In the genomic region with DNA sequence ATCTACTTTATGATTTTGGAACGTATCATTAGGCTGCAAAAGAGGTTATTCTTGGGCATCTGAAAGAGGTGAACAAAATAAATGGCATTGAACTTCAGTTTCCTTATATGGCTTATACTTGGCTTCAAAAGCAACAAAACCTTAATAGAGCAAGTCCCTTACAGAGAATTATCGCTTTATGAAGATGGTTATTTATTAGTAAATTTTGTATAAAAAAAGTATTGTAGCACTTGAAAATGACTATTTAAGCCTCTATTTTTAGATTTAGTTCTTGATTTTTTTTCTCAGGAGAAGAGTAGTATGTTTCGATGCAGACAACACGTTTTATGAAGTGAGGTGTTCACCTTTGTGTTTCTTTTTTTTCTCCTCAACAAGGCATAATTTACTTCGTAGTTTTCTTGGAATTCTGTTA, we compare ENCODE assay signal across 1 cellular context.
TF ChIP-seq lines count a peak whose summit lies in the region.

No MANE protein-coding gene starts in this region.

TF ChIP-seq in K562, 482 proteins besides CTCF, POLR2A, EP300 and RAD21 (continued from another document):
- TF ChIP-seq, protein P1, sequence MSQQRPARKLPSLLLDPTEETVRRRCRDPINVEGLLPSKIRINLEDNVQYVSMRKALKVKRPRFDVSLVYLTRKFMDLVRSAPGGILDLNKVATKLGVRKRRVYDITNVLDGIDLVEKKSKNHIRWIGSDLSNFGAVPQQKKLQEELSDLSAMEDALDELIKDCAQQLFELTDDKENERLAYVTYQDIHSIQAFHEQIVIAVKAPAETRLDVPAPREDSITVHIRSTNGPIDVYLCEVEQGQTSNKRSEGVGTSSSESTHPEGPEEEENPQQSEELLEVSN (IDR thresholded peaks at IDR 0.05; ENCODE audit: borderline replicate concordance in 1 of 2, extremely low read depth in 1 of 2, insufficient read depth in 1 of 2, insufficient read length in 1 of 2, low read depth in 1 of 2, low read length in 1 of 2, poor library complexity in 1 of 2, severe bottlenecking in 1 of 2) = no peak
- no peak for TF ChIP-seq MCM7 (IDR thresholded peaks at IDR 0.05)
- TF ChIP-seq, protein P2, sequence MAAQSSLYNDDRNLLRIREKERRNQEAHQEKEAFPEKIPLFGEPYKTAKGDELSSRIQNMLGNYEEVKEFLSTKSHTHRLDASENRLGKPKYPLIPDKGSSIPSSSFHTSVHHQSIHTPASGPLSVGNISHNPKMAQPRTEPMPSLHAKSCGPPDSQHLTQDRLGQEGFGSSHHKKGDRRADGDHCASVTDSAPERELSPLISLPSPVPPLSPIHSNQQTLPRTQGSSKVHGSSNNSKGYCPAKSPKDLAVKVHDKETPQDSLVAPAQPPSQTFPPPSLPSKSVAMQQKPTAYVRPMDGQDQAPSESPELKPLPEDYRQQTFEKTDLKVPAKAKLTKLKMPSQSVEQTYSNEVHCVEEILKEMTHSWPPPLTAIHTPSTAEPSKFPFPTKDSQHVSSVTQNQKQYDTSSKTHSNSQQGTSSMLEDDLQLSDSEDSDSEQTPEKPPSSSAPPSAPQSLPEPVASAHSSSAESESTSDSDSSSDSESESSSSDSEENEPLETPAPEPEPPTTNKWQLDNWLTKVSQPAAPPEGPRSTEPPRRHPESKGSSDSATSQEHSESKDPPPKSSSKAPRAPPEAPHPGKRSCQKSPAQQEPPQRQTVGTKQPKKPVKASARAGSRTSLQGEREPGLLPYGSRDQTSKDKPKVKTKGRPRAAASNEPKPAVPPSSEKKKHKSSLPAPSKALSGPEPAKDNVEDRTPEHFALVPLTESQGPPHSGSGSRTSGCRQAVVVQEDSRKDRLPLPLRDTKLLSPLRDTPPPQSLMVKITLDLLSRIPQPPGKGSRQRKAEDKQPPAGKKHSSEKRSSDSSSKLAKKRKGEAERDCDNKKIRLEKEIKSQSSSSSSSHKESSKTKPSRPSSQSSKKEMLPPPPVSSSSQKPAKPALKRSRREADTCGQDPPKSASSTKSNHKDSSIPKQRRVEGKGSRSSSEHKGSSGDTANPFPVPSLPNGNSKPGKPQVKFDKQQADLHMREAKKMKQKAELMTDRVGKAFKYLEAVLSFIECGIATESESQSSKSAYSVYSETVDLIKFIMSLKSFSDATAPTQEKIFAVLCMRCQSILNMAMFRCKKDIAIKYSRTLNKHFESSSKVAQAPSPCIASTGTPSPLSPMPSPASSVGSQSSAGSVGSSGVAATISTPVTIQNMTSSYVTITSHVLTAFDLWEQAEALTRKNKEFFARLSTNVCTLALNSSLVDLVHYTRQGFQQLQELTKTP (IDR thresholded peaks at IDR 0.05; ENCODE audit: low read depth in 1 of 2, partially characterized antibody in 2 of 2) = peak in 1 of 2 experiments; percentile 8
- TF ChIP-seq CBFA2T3 (IDR thresholded peaks at IDR 0.05) = no peak
- no peak for TF ChIP-seq ZNF764 (CRISPR knock-in tag; IDR thresholded peaks at IDR 0.05; ENCODE audit: low read depth)
- no peak for TF ChIP-seq ZFPM2 (CRISPR knock-in tag; IDR thresholded peaks at IDR 0.05)
- TF ChIP-seq ZNF586 (CRISPR knock-in tag; conservative IDR thresholded peaks at IDR 0.05) = no peak
- no peak for TF ChIP-seq RFX5 (IDR thresholded peaks at IDR 0.05; ENCODE audit: low read depth, low read length)
- no peak for TF ChIP-seq TARDBP (IDR thresholded peaks at IDR 0.05)
- peak; percentile 35; the same call in 1 of the 2 replicates for TF ChIP-seq BACH1 (tag; IDR thresholded peaks at IDR 0.05)
- TF ChIP-seq MEF2D (tag; conservative IDR thresholded peaks at IDR 0.05; ENCODE audit: low read depth) = no peak
- no peak for TF ChIP-seq RAD51 (IDR thresholded peaks at IDR 0.05; ENCODE audit: borderline replicate concordance, low read depth)
- TF ChIP-seq, protein P3, sequence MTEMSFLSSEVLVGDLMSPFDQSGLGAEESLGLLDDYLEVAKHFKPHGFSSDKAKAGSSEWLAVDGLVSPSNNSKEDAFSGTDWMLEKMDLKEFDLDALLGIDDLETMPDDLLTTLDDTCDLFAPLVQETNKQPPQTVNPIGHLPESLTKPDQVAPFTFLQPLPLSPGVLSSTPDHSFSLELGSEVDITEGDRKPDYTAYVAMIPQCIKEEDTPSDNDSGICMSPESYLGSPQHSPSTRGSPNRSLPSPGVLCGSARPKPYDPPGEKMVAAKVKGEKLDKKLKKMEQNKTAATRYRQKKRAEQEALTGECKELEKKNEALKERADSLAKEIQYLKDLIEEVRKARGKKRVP (CRISPR knock-in tag; IDR thresholded peaks at IDR 0.05) = no peak
- TF ChIP-seq, protein P4, sequence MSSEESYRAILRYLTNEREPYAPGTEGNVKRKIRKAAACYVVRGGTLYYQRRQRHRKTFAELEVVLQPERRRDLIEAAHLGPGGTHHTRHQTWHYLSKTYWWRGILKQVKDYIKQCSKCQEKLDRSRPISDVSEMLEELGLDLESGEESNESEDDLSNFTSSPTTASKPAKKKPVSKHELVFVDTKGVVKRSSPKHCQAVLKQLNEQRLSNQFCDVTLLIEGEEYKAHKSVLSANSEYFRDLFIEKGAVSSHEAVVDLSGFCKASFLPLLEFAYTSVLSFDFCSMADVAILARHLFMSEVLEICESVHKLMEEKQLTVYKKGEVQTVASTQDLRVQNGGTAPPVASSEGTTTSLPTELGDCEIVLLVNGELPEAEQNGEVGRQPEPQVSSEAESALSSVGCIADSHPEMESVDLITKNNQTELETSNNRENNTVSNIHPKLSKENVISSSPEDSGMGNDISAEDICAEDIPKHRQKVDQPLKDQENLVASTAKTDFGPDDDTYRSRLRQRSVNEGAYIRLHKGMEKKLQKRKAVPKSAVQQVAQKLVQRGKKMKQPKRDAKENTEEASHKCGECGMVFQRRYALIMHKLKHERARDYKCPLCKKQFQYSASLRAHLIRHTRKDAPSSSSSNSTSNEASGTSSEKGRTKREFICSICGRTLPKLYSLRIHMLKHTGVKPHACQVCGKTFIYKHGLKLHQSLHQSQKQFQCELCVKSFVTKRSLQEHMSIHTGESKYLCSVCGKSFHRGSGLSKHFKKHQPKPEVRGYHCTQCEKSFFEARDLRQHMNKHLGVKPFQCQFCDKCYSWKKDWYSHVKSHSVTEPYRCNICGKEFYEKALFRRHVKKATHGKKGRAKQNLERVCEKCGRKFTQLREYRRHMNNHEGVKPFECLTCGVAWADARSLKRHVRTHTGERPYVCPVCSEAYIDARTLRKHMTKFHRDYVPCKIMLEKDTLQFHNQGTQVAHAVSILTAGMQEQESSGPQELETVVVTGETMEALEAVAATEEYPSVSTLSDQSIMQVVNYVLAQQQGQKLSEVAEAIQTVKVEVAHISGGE (CRISPR knock-in tag; IDR thresholded peaks at IDR 0.05) = no peak
- peak in 1 of 2 experiments; percentile 91; a peak in 2 of 4 replicates for TF ChIP-seq SRF (CRISPR knock-in tag; IDR thresholded peaks at IDR 0.05)
- no peak for TF ChIP-seq PHTF2 (CRISPR knock-in tag; IDR thresholded peaks at IDR 0.05)
- no peak for TF ChIP-seq JUN (IDR thresholded peaks at IDR 0.05; ENCODE audit: borderline replicate concordance, low read depth, low read length)
- TF ChIP-seq JUN (CRISPR knock-in tag; IDR thresholded peaks at IDR 0.05; ENCODE audit: borderline replicate concordance) = no peak
- no peak for TF ChIP-seq TAF7 (tag; IDR thresholded peaks at IDR 0.05)
